Comparison of ENCODE assay signal across 8 cellular contexts in the genomic region with DNA sequence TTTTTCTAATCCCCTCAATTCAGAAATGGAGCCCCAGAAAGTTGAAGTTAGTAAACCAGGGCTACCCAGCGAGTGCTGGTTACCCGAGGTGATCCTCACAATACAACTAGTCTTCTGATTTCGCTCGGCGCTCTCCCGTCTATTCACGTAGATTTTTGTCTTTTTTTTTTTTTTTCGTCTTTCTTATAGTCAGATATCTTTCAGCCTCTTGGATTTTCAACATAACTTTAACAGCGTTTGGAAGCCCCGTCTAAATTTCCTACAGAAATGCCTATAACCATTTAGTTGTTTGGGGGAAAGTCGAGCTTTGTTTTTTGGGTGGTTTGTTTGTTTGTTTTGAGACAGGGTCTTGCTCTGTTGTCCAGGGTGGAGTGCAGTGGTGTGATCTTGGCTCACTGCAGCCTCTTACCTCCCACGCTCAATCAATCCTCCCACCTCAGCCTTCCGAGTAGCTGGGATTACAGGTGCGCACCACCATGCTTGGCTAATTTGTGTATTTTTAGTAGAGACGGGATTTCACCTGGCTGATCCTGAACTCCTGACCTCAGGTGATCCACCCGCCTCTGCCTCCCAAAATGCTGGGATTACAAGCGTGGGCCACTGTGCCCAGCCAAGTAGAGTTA. TPM values are rescaled to one million over a fixed set of nuclear protein-coding genes. Genes with fewer than 3 reads are reported as not detected.
DNase-seq lines count a peak whose midpoint lies in the region; ATAC-seq and TF ChIP-seq lines count a peak whose summit lies in the region.

No MANE protein-coding gene starts in this region.

- peak overlapping the region; percentile 96 for H3K4me3 Mint-ChIP-seq in T-helper 2 cell treated with Interferon-gamma antibody and Interleukin-4, amounts not matched to agents 5 μg/mL and 100 μg/mL, for 36 hours
- peak overlapping the region; percentile 96 for H3K4me3 Mint-ChIP-seq in activated naive CD8-positive, alpha-beta T cell treated with anti-CD3 and anti-CD28 coated beads, Interleukin-2, amount 10 ng/mL, durations not matched to agents 7 days and 5 days

- no peaks in the 10 kb centered on the region for H3K27me3 ChIP-seq in kidney epithelial cell (ENCODE audit: control insufficient read depth, insufficient read depth, low read length)
- no peaks in the 10 kb centered on the region for H3K27me3 ChIP-seq in subcutaneous abdominal adipose tissue (ENCODE audit: control insufficient read depth in 5 of 5, insufficient read depth in 4 of 5, low read length in 5 of 5)

- H3K27ac Mint-ChIP-seq in T-helper 2 cell treated with Interferon-gamma antibody and Interleukin-4, amounts not matched to agents 5 μg/mL and 100 μg/mL, for 36 hours: peak overlapping the region; percentile 94
- H3K27ac Mint-ChIP-seq in activated naive CD8-positive, alpha-beta T cell treated with anti-CD3 and anti-CD28 coated beads, Interleukin-2, amount 10 ng/mL, durations not matched to agents 7 days and 5 days: peak overlapping the region; percentile 92

- no peaks in the 10 kb centered on the region for H3K9me3 ChIP-seq in subcutaneous abdominal adipose tissue (ENCODE audit: control insufficient read depth in 5 of 5, low read length in 5 of 5)

- H3K36me3 ChIP-seq in kidney epithelial cell (ENCODE audit: control insufficient read depth, insufficient read depth, low read length) (no peaks in the 10 kb centered on the region), subcutaneous abdominal adipose tissue (ENCODE audit: control insufficient read depth in 5 of 5, insufficient read depth in 5 of 5, low read length in 5 of 5) (no peaks in the 10 kb centered on the region)

- peaks cover 0 to 19% (median 17%) of the 10 kb centered on the region in 5 donors for H3K4me1 ChIP-seq in subcutaneous abdominal adipose tissue (ENCODE audit: control insufficient read depth in 5 of 5, insufficient read depth in 5 of 5, low read length in 5 of 5)

- peak overlapping the region; percentile 78 for H3K27ac ChIP-seq in subcutaneous abdominal adipose tissue (ENCODE audit: low read depth, low read length)

- no peaks in the 10 kb centered on the region for H3K36me3 Mint-ChIP-seq in T-helper 2 cell treated with Interferon-gamma antibody and Interleukin-4, amounts not matched to agents 5 μg/mL and 100 μg/mL, for 36 hours (ENCODE audit: low read depth)
- H3K36me3 Mint-ChIP-seq in activated naive CD8-positive, alpha-beta T cell treated with anti-CD3 and anti-CD28 coated beads, Interleukin-2, amount 10 ng/mL, durations not matched to agents 7 days and 5 days: no peaks in the 10 kb centered on the region

- H3K4me3 ChIP-seq in kidney epithelial cell (ENCODE audit: low read depth, low read length) (peak overlapping the region; percentile 69), subcutaneous abdominal adipose tissue (ENCODE audit: low read depth in 1 of 5, low read length in 5 of 5) (peak overlapping the region; percentile 84 to 93 (median 86))

- H3K9ac ChIP-seq in subcutaneous abdominal adipose tissue (ENCODE audit: low read length in 5 of 5): peak overlapping the region; percentile 86 to 96 (median 87)

- no peaks in the 10 kb centered on the region for H3K9me3 Mint-ChIP-seq in T-helper 2 cell treated with Interferon-gamma antibody and Interleukin-4, amounts not matched to agents 5 μg/mL and 100 μg/mL, for 36 hours
- H3K9me3 Mint-ChIP-seq in activated naive CD8-positive, alpha-beta T cell treated with anti-CD3 and anti-CD28 coated beads, Interleukin-2, amount 10 ng/mL, durations not matched to agents 7 days and 5 days: no peaks in the 10 kb centered on the region

- no peak for TF ChIP-seq CTCF in kidney epithelial cell (IDR thresholded peaks at IDR 0.05; ENCODE audit: insufficient read depth, low read length, poor library complexity, severe bottlenecking)

- peaks cover 13% of the 10 kb centered on the region for H3K4me1 Mint-ChIP-seq in T-helper 2 cell treated with Interferon-gamma antibody and Interleukin-4, amounts not matched to agents 5 μg/mL and 100 μg/mL, for 36 hours (ENCODE audit: low read depth)
- peaks cover 18% of the 10 kb centered on the region for H3K4me1 Mint-ChIP-seq in activated naive CD8-positive, alpha-beta T cell treated with anti-CD3 and anti-CD28 coated beads, Interleukin-2, amount 10 ng/mL, durations not matched to agents 7 days and 5 days

- no peak for DNase-seq in T-helper 2 cell treated with Interferon-gamma antibody and Interleukin-4, amounts not matched to agents 5 μg/mL and 100 μg/mL, for 36 hours (ENCODE audit: low spot score)
- no peak for DNase-seq in T-helper 2 cell
- no peak for DNase-seq in activated naive CD8-positive, alpha-beta T cell treated with anti-CD3 and anti-CD28 coated beads, Interleukin-2, amount 10 ng/mL, durations not matched to agents 7 days and 5 days
- no peak for DNase-seq in kidney epithelial cell (ENCODE audit: low read depth)
- no peak for DNase-seq in occipital lobe (lab: John Stamatoyannopoulos, UW)
- DNase-seq in D341Med (ENCODE audit: low spot score): no peak
- no peak for DNase-seq in GOT3 (lab: John Stamatoyannopoulos, UW)

- H3K27me3 Mint-ChIP-seq in T-helper 2 cell treated with Interferon-gamma antibody and Interleukin-4, amounts not matched to agents 5 μg/mL and 100 μg/mL, for 36 hours (ENCODE audit: low read depth): peaks cover 8% of the 10 kb centered on the region
- H3K27me3 Mint-ChIP-seq in activated naive CD8-positive, alpha-beta T cell treated with anti-CD3 and anti-CD28 coated beads, Interleukin-2, amount 10 ng/mL, durations not matched to agents 7 days and 5 days: peaks cover 3% of the 10 kb centered on the region

- no peak for ATAC-seq in activated naive CD8-positive, alpha-beta T cell treated with anti-CD3 and anti-CD28 coated beads, Interleukin-2, amount 10 ng/mL, durations not matched to agents 7 days and 5 days (ENCODE audit: low read depth)

- POLR2A ChIA-PET in activated naive CD8-positive, alpha-beta T cell treated with anti-CD3 and anti-CD28 coated beads, Interleukin-2, amount 10 ng/mL, durations not matched to agents 7 days and 5 days (lab: Charles Lee): interaction anchor here (0.7 to 4.0 kb wide), 18 partner anchors 10 to 294 kb away, joined by 3 to 95 read pairs (median 5); a partner anchor contains a TSS

RNA-seq across cellular contexts. Expression of a gene that starts 0.8 kb away (rescaled TPM):
- total RNA-seq in activated naive CD8-positive, alpha-beta T cell treated with anti-CD3 and anti-CD28 coated beads, Interleukin-2, amount 10 ng/mL, durations not matched to agents 7 days and 5 days: 10 to 100 TPM; 72.6 to 80.3 TPM
- total RNA-seq in kidney epithelial cell: 29.4 and 32.0 TPM in 2 replicates
- 54.1 TPM for total RNA-seq in occipital lobe

RNA-seq across cellular contexts. Expression of a gene that starts 10.9 kb away (rescaled TPM):
- total RNA-seq in activated naive CD8-positive, alpha-beta T cell treated with anti-CD3 and anti-CD28 coated beads, Interleukin-2, amount 10 ng/mL, durations not matched to agents 7 days and 5 days: 1 to 10 TPM; 1.2 to 1.5 TPM
- 2.4 and 3.1 TPM in 2 replicates for total RNA-seq in kidney epithelial cell
- total RNA-seq in occipital lobe: 6.4 TPM
